In genomic region chr1:54200519-54200997, GRCh38 we compare ENCODE assay signal across 8 cellular contexts. TPM values are rescaled to one million over a fixed set of nuclear protein-coding genes. Genes with fewer than 3 reads are reported as not detected.
DNase-seq lines count a peak whose midpoint lies in the region; ATAC-seq and TF ChIP-seq lines count a peak whose summit lies in the region.

No MANE protein-coding gene starts in this region.

- H3K27ac ChIP-seq in angular gyrus (ENCODE audit: low read depth, low read length) = peak overlapping the region; percentile 65
- peak overlapping the region in 2 of 3 donors; percentile 70 to 78 for H3K27ac ChIP-seq in thyroid gland

- H3K9me3 ChIP-seq in thyroid gland = no peaks in the 10 kb centered on the region

- no peak for TF ChIP-seq POLR2A in thyroid gland (IDR thresholded peaks at IDR 0.05)

- DNase-seq in left lobe of liver (ENCODE audit: low spot score) (no peak), thyroid gland (no peak), NCI-H1092 (lab: John Stamatoyannopoulos, UW) (no peak), NCI-H2196 (lab: John Stamatoyannopoulos, UW; ENCODE audit: unreplicated experiment) (no peak)

- H3K27me3 ChIP-seq in thyroid gland = no peaks in the 10 kb centered on the region

- peaks cover 7 to 10% of the 10 kb centered on the region in 2 donors for H3K36me3 ChIP-seq in thyroid gland

- H3K4me1 ChIP-seq in thyroid gland = peaks cover 12 to 19% of the 10 kb centered on the region in 2 donors

- ATAC-seq in GM19025 (IDR thresholded peaks at IDR 0.05; ENCODE audit: low read depth, unreplicated experiment) (peak; percentile 4), HG03159 (IDR thresholded peaks at IDR 0.05; ENCODE audit: unreplicated experiment) (peak; percentile 20), left lobe of liver (peak; percentile 8), GM18520 (IDR thresholded peaks at IDR 0.05; ENCODE audit: unreplicated experiment) (no peak)

- intact Hi-C loops in thyroid gland (cut with DNase I) = no loop called here

- 0 to 1% methylated on average over 15 of the region's 15 CpGs for WGBS in thyroid gland, 2 donors

- no peak for TF ChIP-seq CTCF in thyroid gland (IDR thresholded peaks at IDR 0.05)

- H3K4me3 ChIP-seq in thyroid gland (replicated peaks in 1 of 3) = peak overlapping the region; percentile 70 to 97 (median 91)

RNA-seq across cellular contexts. Expression of gene MRPL37, which starts 0.6 kb away (rescaled TPM):
- total RNA-seq in left lobe of liver (88.9 TPM), thyroid gland (10 to 100 TPM; 29.8 to 71.3 (median 48.0) TPM)

RNA-seq across cellular contexts. Expression of gene CYB5RL, which starts 0.7 kb away (rescaled TPM):
- total RNA-seq in left lobe of liver = 3.5 TPM
- 1 to 10 TPM; 3.7 to 6.2 (median 5.2) TPM for total RNA-seq in thyroid gland

RNA-seq across cellular contexts. Expression of gene CDCP2, which starts 47.8 kb away (rescaled TPM):
- total RNA-seq in left lobe of liver = not detected
- under 1 TPM in 1 of 4 donors, not detected in 3; 0.45 TPM for total RNA-seq in thyroid gland
